In genomic region chr1:43359696-43360095, GRCh38 we compare ENCODE assay signal across 9 cellular contexts. TPM values are rescaled to one million over a fixed set of nuclear protein-coding genes. Genes with fewer than 3 reads are reported as not detected.
DNase-seq lines count a peak whose midpoint lies in the region; ATAC-seq, FAIRE-seq and TF ChIP-seq lines count a peak whose summit lies in the region.
"Had no signal": no experiment of that assay in that cellular context is flagged by ENCODE, and none has a peak within 500 bp of the region (broad histone marks: within the 10 kb centered on the region; RNA-seq: fewer than 3 reads in every experiment).

No MANE protein-coding gene starts in this region.

- H3K27ac ChIP-seq in HepG2 (ENCODE audit: extremely low read length, insufficient read depth, low read length), result peak overlapping the region; percentile 76
- H3K27ac ChIP-seq in right lobe of liver, result no peak overlapping the region
- H3K27ac ChIP-seq in VCaP, result peak overlapping the region; percentile 87; the same call in 1 of the 2 replicates
- peak overlapping the region; percentile 1 for H3K27ac ChIP-seq in hepatocyte
- H3K27ac ChIP-seq in transverse colon, result peak overlapping the region in 3 of 4 donors; percentile 90 to 97 (median 93)
- H3K27ac ChIP-seq in prostate gland, result no peak overlapping the region

- TF ChIP-seq RAD21 in HepG2 (CRISPR knock-in tag; IDR thresholded peaks at IDR 0.05), result no peak

- H4K20me1 ChIP-seq in HepG2 (ENCODE audit: insufficient read depth, low read length) (no peaks in the 10 kb centered on the region), hepatocyte (ENCODE audit: insufficient read depth, poor library complexity, severe bottlenecking) (no peaks in the 10 kb centered on the region)

- POLR2A ChIA-PET in HepG2 (lab: Yijun Ruan, JAX), result no interaction called here

- FAIRE-seq in HepG2 (lab: Jason Lieb, UNC), result no peak

- ATAC-seq in HepG2, result no peak
- no peak for ATAC-seq in right lobe of liver

- H3K4me2 ChIP-seq in HepG2 (ENCODE audit: low read depth, low read length) (peak overlapping the region; percentile 88), hepatocyte (peak overlapping the region; percentile 89)

- in situ Hi-C loops in HepG2 (cut with HindIII; ENCODE audit: extremely low pct_ligation_motif_present, low pct_unique_long_range_greater_than_20kb) (no loop called here), transverse colon (cut with MboI; ENCODE audit: low pct_ligation_motif_present in 1 of 4, low pct_unique_long_range_greater_than_20kb in 1 of 4, low sequenced_read_pairs in 3 of 4) (no loop called here)

- peaks cover 15 to 27% of the 10 kb centered on the region in 2 experiments for H3K36me3 ChIP-seq in HepG2 (replicated peaks in 1 of 2; ENCODE audit: control insufficient read depth in 1 of 2, insufficient read depth in 2 of 2, low read length in 2 of 2)
- H3K36me3 ChIP-seq in right lobe of liver, result peaks cover 0 to 27% (median 11%) of the 10 kb centered on the region in 4 donors
- H3K36me3 ChIP-seq in hepatocyte (replicated peaks; ENCODE audit: insufficient read depth, low read depth), result no peaks in the 10 kb centered on the region
- peaks cover 0 to 12% (median 5%) of the 10 kb centered on the region in 4 donors for H3K36me3 ChIP-seq in transverse colon
- H3K36me3 ChIP-seq in prostate gland, result peaks cover 5 to 14% of the 10 kb centered on the region in 2 donors

- TF ChIP-seq EP300 in HepG2 (IDR thresholded peaks at IDR 0.05; ENCODE audit: low read depth in 2 of 2, low read length in 2 of 2), result no peak
- TF ChIP-seq EP300 in HepG2 (CRISPR knock-in tag; IDR thresholded peaks at IDR 0.05; ENCODE audit: borderline replicate concordance), result no peak
- TF ChIP-seq EP300 in transverse colon (IDR thresholded peaks at IDR 0.05; ENCODE audit: low read depth), result no peak

- DNase-seq in HepG2 (ENCODE audit: low spot score), result no peak
- no peak for DNase-seq in right lobe of liver
- no peak for DNase-seq in hepatocyte (ENCODE audit: low spot score)
- DNase-seq in transverse colon, result no peak
- DNase-seq in cerebellar cortex (ENCODE audit: low spot score), result no peak
- DNase-seq in stimulated activated CD4-positive, alpha-beta T cell treated with anti-CD3 and anti-CD28 coated beads, Interleukin-15, amount 100 ng/mL, for 24 hours, result no peak
- DNase-seq in prostate gland (ENCODE audit: low spot score), result no peak

- intact Hi-C loops in HepG2 (cut with micrococcal nuclease; ENCODE audit: unreplicated experiment), result no loop called here
- intact Hi-C loops in right lobe of liver (cut with DNase I), result no loop called here
- intact Hi-C loops in transverse colon (cut with DNase I; ENCODE audit: low total_unique reads), result no loop called here
- intact Hi-C loops in prostate gland (cut with DNase I), result no loop called here

- no TSS peak for BruUV-seq in HepG2 (replicated peaks; lab: Mats Ljungman, UMichigan)

- 39% methylated on average over 11 of the region's 11 CpGs for WGBS in HepG2 (ENCODE audit: low lambda C conversion rate)
- WGBS in right lobe of liver (ENCODE audit: insufficient coverage, low coverage, low lambda C conversion rate, missing lambda C conversion rate), result 30% methylated on average over 8 of the region's 11 CpGs
- WGBS in hepatocyte (ENCODE audit: low lambda C conversion rate, missing lambda C conversion rate), result 54% methylated on average over 11 of the region's 11 CpGs
- WGBS in transverse colon (ENCODE audit: low coverage in 1 of 2), 2 donors, result 41 to 60% methylated on average over 2 to 11 of the region's 11 CpGs
- WGBS in prostate gland, result 43% methylated on average over 11 of the region's 11 CpGs

- H2AFZ ChIP-seq in HepG2 (ENCODE audit: low read length) (no peak overlapping the region), hepatocyte (no peak overlapping the region)

- TF ChIP-seq CTCF in HepG2 (CRISPR knock-in tag; IDR thresholded peaks at IDR 0.05), result no peak
- TF ChIP-seq CTCF in right lobe of liver (IDR thresholded peaks at IDR 0.05), result no peak
- no peak for TF ChIP-seq CTCF in VCaP (conservative IDR thresholded peaks at IDR 0.05)
- no peak for TF ChIP-seq CTCF in hepatocyte (IDR thresholded peaks at IDR 0.05; ENCODE audit: poor library complexity)
- TF ChIP-seq CTCF in transverse colon (IDR thresholded peaks at IDR 0.05), result no peak
- TF ChIP-seq CTCF in prostate gland (IDR thresholded peaks at IDR 0.05), result no peak

- H3K79me2 ChIP-seq in HepG2 (ENCODE audit: insufficient read depth, low read length) (peaks cover 29% of the 10 kb centered on the region), hepatocyte (peaks cover 10% of the 10 kb centered on the region)

- H3K9me3 ChIP-seq in HepG2 (ENCODE audit: low read length) (no peaks in the 10 kb centered on the region), right lobe of liver (no peaks in the 10 kb centered on the region), hepatocyte (ENCODE audit: low read depth) (no peaks in the 10 kb centered on the region), transverse colon (no peaks in the 10 kb centered on the region), prostate gland (no peaks in the 10 kb centered on the region)

- no peaks in the 10 kb centered on the region; a peak in 1 of 5 replicates for H3K27me3 ChIP-seq in HepG2 (ENCODE audit: control insufficient read depth in 1 of 2, insufficient read depth in 2 of 2, low read length in 2 of 2)
- no peaks in the 10 kb centered on the region for H3K27me3 ChIP-seq in right lobe of liver
- H3K27me3 ChIP-seq in hepatocyte, result no peaks in the 10 kb centered on the region
- no peaks in the 10 kb centered on the region for H3K27me3 ChIP-seq in transverse colon
- no peaks in the 10 kb centered on the region for H3K27me3 ChIP-seq in prostate gland (replicated peaks; ENCODE audit: insufficient read depth)

- H3K4me3 ChIP-seq in HepG2 (replicated peaks in 1 of 3; ENCODE audit: insufficient read depth in 1 of 3, low read depth in 2 of 3, low read length in 3 of 3) (peak overlapping the region; percentile 92 to 97 (median 97)), right lobe of liver (no peak overlapping the region), hepatocyte (no peak overlapping the region), transverse colon (peak overlapping the region in 2 of 4 donors; percentile 44 to 63), prostate gland (no peak overlapping the region)

- TF ChIP-seq POLR2A in HepG2 (IDR thresholded peaks at IDR 0.05; ENCODE audit: insufficient read depth in 1 of 2, low read depth in 2 of 2, low read length in 2 of 2) (no peak), right lobe of liver (IDR thresholded peaks at IDR 0.05) (no peak), transverse colon (IDR thresholded peaks at IDR 0.05) (no peak), prostate gland (IDR thresholded peaks at IDR 0.05) (no peak)

- no peaks in the 10 kb centered on the region for H3K9me2 ChIP-seq in hepatocyte (replicated peaks; ENCODE audit: insufficient read depth)

- CTCF ChIA-PET in HepG2 (lab: Yijun Ruan, JAX; ENCODE audit: low intra/inter-chr PET ratio, low total read pairs), result no interaction called here

- peaks cover 65% of the 10 kb centered on the region for H3K4me1 ChIP-seq in HepG2 (ENCODE audit: insufficient read depth, low read length)
- peaks cover 0 to 13% (median 5%) of the 10 kb centered on the region in 4 donors for H3K4me1 ChIP-seq in right lobe of liver
- H3K4me1 ChIP-seq in hepatocyte (ENCODE audit: insufficient read depth), result no peaks in the 10 kb centered on the region
- H3K4me1 ChIP-seq in transverse colon, result peaks cover 4 to 34% (median 21%) of the 10 kb centered on the region in 4 donors
- peaks cover 5% of the 10 kb centered on the region for H3K4me1 ChIP-seq in prostate gland (replicated peaks)

- H3K9ac ChIP-seq in HepG2 (ENCODE audit: insufficient read depth, low read depth, low read length), result peak overlapping the region; percentile 77

RNA-seq across cellular contexts. Expression of gene CDC20, which starts 0.9 kb away (rescaled TPM):
- total RNA-seq in HepG2 (2016; rRNA removed; fragmentation: Illumina TruSeq; extraction: Trizol) (90.0 and 97.8 TPM in 2 replicates), right lobe of liver (1 to 10 TPM in 4 of 6 experiments, under 1 TPM in 1, not detected in 1; 0.49 to 5.3 (median 2.3) TPM), hepatocyte (12.2 and 13.6 TPM in 2 replicates), transverse colon (10 to 100 TPM in 1 of 4 donors, 1 to 10 TPM in 2, not detected in 1; 2.9 to 38.4 (median 4.5) TPM), prostate gland (10 to 100 TPM in 1 of 2 donors, 1 to 10 TPM in 1; 2.2 to 14.9 TPM)
- total RNA-seq in HepG2 (2016; cell fraction: cytosol; rRNA removed; fragmentation: Illumina TruSeq; extraction: Trizol; ENCODE audit: low read depth), result 46.4 and 52.0 TPM in 2 replicates
- total RNA-seq in HepG2 (2016; cell fraction: insoluble cytoplasmic fraction; rRNA removed; fragmentation: Illumina TruSeq; extraction: Trizol), result 83.1 and 89.9 TPM in 2 replicates
- 44.6 and 48.1 TPM in 2 replicates for total RNA-seq in HepG2 (2016; cell fraction: membrane; rRNA removed; fragmentation: Illumina TruSeq; extraction: Trizol)
- 41.5 and 42.9 TPM in 2 replicates for total RNA-seq in HepG2 (2016; cell fraction: nucleus; rRNA removed; fragmentation: Illumina TruSeq; extraction: Trizol)
- polyA plus RNA-seq in HepG2 (2011; rRNA removed) (39.5 and 57.9 TPM in 2 replicates), hepatocyte (19.7 and 21.5 TPM in 2 replicates)
- polyA plus RNA-seq in HepG2 (2011; cell fraction: cytosol; rRNA removed), result 30.0 and 51.5 TPM in 2 replicates
- polyA plus RNA-seq in HepG2 (2011; cell fraction: nucleus; rRNA removed), result 32.3 and 62.8 TPM in 2 replicates
- polyA plus RNA-seq in HepG2 (2012), result 30.3 and 42.3 TPM in 2 replicates
- polyA plus RNA-seq in HepG2 (2016; cell fraction: cytosol; fragmentation: Illumina TruSeq; extraction: Trizol; ENCODE audit: low read depth), result 55.7 and 55.8 TPM in 2 replicates
- polyA plus RNA-seq in HepG2 (2016; cell fraction: insoluble cytoplasmic fraction; fragmentation: Illumina TruSeq; extraction: Trizol; ENCODE audit: low read depth), result 111 and 128 TPM in 2 replicates
- 48.3 and 54.4 TPM in 2 replicates for polyA plus RNA-seq in HepG2 (2016; cell fraction: membrane; fragmentation: Illumina TruSeq; extraction: Trizol; ENCODE audit: low read depth)
- polyA plus RNA-seq in HepG2 (2016; cell fraction: nucleus; fragmentation: Illumina TruSeq; extraction: Trizol; ENCODE audit: insufficient read depth, low read depth), result 82.6 and 84.9 TPM in 2 replicates
- polyA minus RNA-seq in HepG2 (2011; rRNA and poly(A)+ RNA removed; ENCODE audit: low replicate concordance), result 131 and 377 TPM in 2 replicates
- polyA minus RNA-seq in HepG2 (2011; cell fraction: cytosol; rRNA and poly(A)+ RNA removed), result 20.8 and 38.2 TPM in 2 replicates
- polyA minus RNA-seq in HepG2 (2011; cell fraction: nucleus; rRNA and poly(A)+ RNA removed), result 12.4 and 21.2 TPM in 2 replicates

RNA-seq across cellular contexts. Expression of gene ELOVL1, which starts 8.1 kb away (rescaled TPM):
- total RNA-seq in HepG2 (2016; rRNA removed; fragmentation: Illumina TruSeq; extraction: Trizol) (29.7 and 55.2 TPM in 2 replicates), right lobe of liver (10 to 100 TPM; 19.9 to 38.3 (median 29.2) TPM), hepatocyte (90.8 and 92.4 TPM in 2 replicates), transverse colon (100 to 1,000 TPM in 1 of 4 donors, 10 to 100 TPM in 3; 58.4 to 114 (median 99.5) TPM), prostate gland (10 to 100 TPM; 48.6 to 62.0 TPM)
- 12.3 and 14.1 TPM in 2 replicates for total RNA-seq in HepG2 (2016; cell fraction: cytosol; rRNA removed; fragmentation: Illumina TruSeq; extraction: Trizol; ENCODE audit: low read depth)
- 31.2 and 54.3 TPM in 2 replicates for total RNA-seq in HepG2 (2016; cell fraction: insoluble cytoplasmic fraction; rRNA removed; fragmentation: Illumina TruSeq; extraction: Trizol)
- 23.3 and 25.4 TPM in 2 replicates for total RNA-seq in HepG2 (2016; cell fraction: membrane; rRNA removed; fragmentation: Illumina TruSeq; extraction: Trizol)
- 40.7 and 42.5 TPM in 2 replicates for total RNA-seq in HepG2 (2016; cell fraction: nucleus; rRNA removed; fragmentation: Illumina TruSeq; extraction: Trizol)
- polyA plus RNA-seq in HepG2 (2011; rRNA removed) (77.4 and 95.9 TPM in 2 replicates), hepatocyte (175 and 185 TPM in 2 replicates)
- 64.9 and 73.4 TPM in 2 replicates for polyA plus RNA-seq in HepG2 (2011; cell fraction: cytosol; rRNA removed)
- polyA plus RNA-seq in HepG2 (2011; cell fraction: nucleus; rRNA removed), result 44.8 and 54.7 TPM in 2 replicates
- 33.2 and 44.1 TPM in 2 replicates for polyA plus RNA-seq in HepG2 (2012)
- polyA plus RNA-seq in HepG2 (2016; cell fraction: cytosol; fragmentation: Illumina TruSeq; extraction: Trizol; ENCODE audit: low read depth), result 17.0 and 18.2 TPM in 2 replicates
- 37.9 and 39.0 TPM in 2 replicates for polyA plus RNA-seq in HepG2 (2016; cell fraction: insoluble cytoplasmic fraction; fragmentation: Illumina TruSeq; extraction: Trizol; ENCODE audit: low read depth)
- polyA plus RNA-seq in HepG2 (2016; cell fraction: membrane; fragmentation: Illumina TruSeq; extraction: Trizol; ENCODE audit: low read depth), result 23.8 and 25.7 TPM in 2 replicates
- polyA plus RNA-seq in HepG2 (2016; cell fraction: nucleus; fragmentation: Illumina TruSeq; extraction: Trizol; ENCODE audit: insufficient read depth, low read depth), result 78.4 and 80.0 TPM in 2 replicates
- polyA minus RNA-seq in HepG2 (2011; rRNA and poly(A)+ RNA removed; ENCODE audit: low replicate concordance), result 60.0 and 196 TPM in 2 replicates
- 18.8 and 25.8 TPM in 2 replicates for polyA minus RNA-seq in HepG2 (2011; cell fraction: cytosol; rRNA and poly(A)+ RNA removed)
- 9.5 and 12.1 TPM in 2 replicates for polyA minus RNA-seq in HepG2 (2011; cell fraction: nucleus; rRNA and poly(A)+ RNA removed)

RNA-seq across cellular contexts. Expression of gene MPL, which starts 22.1 kb away (rescaled TPM):
- total RNA-seq in HepG2 (2016; rRNA removed; fragmentation: Illumina TruSeq; extraction: Trizol) (not detected in 2 replicates), right lobe of liver (under 1 TPM in 1 of 6 experiments, not detected in 5; 0.59 TPM), hepatocyte (not detected in 2 replicates), transverse colon (under 1 TPM in 1 of 4 donors, not detected in 3; 0.32 TPM), prostate gland (not detected)
- total RNA-seq in HepG2 (2016; cell fraction: cytosol; rRNA removed; fragmentation: Illumina TruSeq; extraction: Trizol; ENCODE audit: low read depth), result 0.30 TPM in 1 of 2 replicates, not detected in the other
- not detected in 2 replicates for total RNA-seq in HepG2 (2016; cell fraction: insoluble cytoplasmic fraction; rRNA removed; fragmentation: Illumina TruSeq; extraction: Trizol)
- not detected in 2 replicates for total RNA-seq in HepG2 (2016; cell fraction: membrane; rRNA removed; fragmentation: Illumina TruSeq; extraction: Trizol)
- total RNA-seq in HepG2 (2016; cell fraction: nucleus; rRNA removed; fragmentation: Illumina TruSeq; extraction: Trizol), result not detected in 2 replicates
- polyA plus RNA-seq in HepG2 (2011; rRNA removed) (not detected in 2 replicates), hepatocyte (0.16 and 0.54 TPM in 2 replicates)
- not detected in 2 replicates for polyA plus RNA-seq in HepG2 (2011; cell fraction: cytosol; rRNA removed)
- polyA plus RNA-seq in HepG2 (2011; cell fraction: nucleus; rRNA removed), result not detected in 2 replicates
- not detected in 2 replicates for polyA plus RNA-seq in HepG2 (2012)
- polyA plus RNA-seq in HepG2 (2016; cell fraction: cytosol; fragmentation: Illumina TruSeq; extraction: Trizol; ENCODE audit: low read depth), result not detected in 2 replicates
- 0.12 TPM in 1 of 2 replicates, not detected in the other for polyA plus RNA-seq in HepG2 (2016; cell fraction: insoluble cytoplasmic fraction; fragmentation: Illumina TruSeq; extraction: Trizol; ENCODE audit: low read depth)
- not detected in 2 replicates for polyA plus RNA-seq in HepG2 (2016; cell fraction: membrane; fragmentation: Illumina TruSeq; extraction: Trizol; ENCODE audit: low read depth)
- polyA plus RNA-seq in HepG2 (2016; cell fraction: nucleus; fragmentation: Illumina TruSeq; extraction: Trizol; ENCODE audit: insufficient read depth, low read depth), result not detected in 2 replicates
- polyA minus RNA-seq in HepG2 (2011; rRNA and poly(A)+ RNA removed; ENCODE audit: low replicate concordance), result 0.54 TPM in 1 of 2 replicates, not detected in the other
- polyA minus RNA-seq in HepG2 (2011; cell fraction: cytosol; rRNA and poly(A)+ RNA removed), result not detected in 2 replicates
- polyA minus RNA-seq in HepG2 (2011; cell fraction: nucleus; rRNA and poly(A)+ RNA removed), result not detected in 2 replicates
- total RNA-seq: T-helper 1 cell treated with Interleukin-12 subunit alpha and Interleukin-12 subunit beta and Interleukin-4 antibody, amounts not matched to agents 30 ng/mL and 1 ng/mL, for 36 hours had no signal

RNA-seq across cellular contexts. Expression of gene MED8, which starts 29.9 kb away (rescaled TPM):
- total RNA-seq in HepG2 (2016; rRNA removed; fragmentation: Illumina TruSeq; extraction: Trizol) (77.4 and 112 TPM in 2 replicates), right lobe of liver (10 to 100 TPM; 20.7 to 26.6 (median 24.1) TPM), hepatocyte (58.6 and 60.6 TPM in 2 replicates), transverse colon (10 to 100 TPM; 12.7 to 41.9 (median 25.0) TPM), prostate gland (10 to 100 TPM; 36.9 to 43.2 TPM)
- total RNA-seq in HepG2 (2016; cell fraction: cytosol; rRNA removed; fragmentation: Illumina TruSeq; extraction: Trizol; ENCODE audit: low read depth), result 27.8 and 29.8 TPM in 2 replicates
- total RNA-seq in HepG2 (2016; cell fraction: insoluble cytoplasmic fraction; rRNA removed; fragmentation: Illumina TruSeq; extraction: Trizol), result 79.1 and 119 TPM in 2 replicates
- 39.9 and 44.3 TPM in 2 replicates for total RNA-seq in HepG2 (2016; cell fraction: membrane; rRNA removed; fragmentation: Illumina TruSeq; extraction: Trizol)
- total RNA-seq in HepG2 (2016; cell fraction: nucleus; rRNA removed; fragmentation: Illumina TruSeq; extraction: Trizol), result 30.3 and 33.9 TPM in 2 replicates
- polyA plus RNA-seq in HepG2 (2011; rRNA removed) (13.0 and 16.9 TPM in 2 replicates), hepatocyte (68.3 and 70.4 TPM in 2 replicates)
- polyA plus RNA-seq in HepG2 (2011; cell fraction: cytosol; rRNA removed), result 15.2 and 18.5 TPM in 2 replicates
- 27.4 and 29.3 TPM in 2 replicates for polyA plus RNA-seq in HepG2 (2011; cell fraction: nucleus; rRNA removed)
- 34.9 and 41.7 TPM in 2 replicates for polyA plus RNA-seq in HepG2 (2012)
- polyA plus RNA-seq in HepG2 (2016; cell fraction: cytosol; fragmentation: Illumina TruSeq; extraction: Trizol; ENCODE audit: low read depth), result 23.6 and 24.6 TPM in 2 replicates
- 98.6 and 98.7 TPM in 2 replicates for polyA plus RNA-seq in HepG2 (2016; cell fraction: insoluble cytoplasmic fraction; fragmentation: Illumina TruSeq; extraction: Trizol; ENCODE audit: low read depth)
- polyA plus RNA-seq in HepG2 (2016; cell fraction: membrane; fragmentation: Illumina TruSeq; extraction: Trizol; ENCODE audit: low read depth), result 30.8 and 31.0 TPM in 2 replicates
- 48.4 and 55.2 TPM in 2 replicates for polyA plus RNA-seq in HepG2 (2016; cell fraction: nucleus; fragmentation: Illumina TruSeq; extraction: Trizol; ENCODE audit: insufficient read depth, low read depth)
- polyA minus RNA-seq in HepG2 (2011; rRNA and poly(A)+ RNA removed; ENCODE audit: low replicate concordance), result 11.0 and 19.2 TPM in 2 replicates
- 14.2 and 14.7 TPM in 2 replicates for polyA minus RNA-seq in HepG2 (2011; cell fraction: cytosol; rRNA and poly(A)+ RNA removed)
- 30.3 and 36.6 TPM in 2 replicates for polyA minus RNA-seq in HepG2 (2011; cell fraction: nucleus; rRNA and poly(A)+ RNA removed)

RNA-seq across cellular contexts. Expression of gene SZT2, which starts 30.0 kb away (rescaled TPM):
- 5.6 and 8.0 TPM in 2 replicates for total RNA-seq in HepG2 (2016; rRNA removed; fragmentation: Illumina TruSeq; extraction: Trizol)
- 3.8 TPM in 2 replicates for total RNA-seq in HepG2 (2016; cell fraction: cytosol; rRNA removed; fragmentation: Illumina TruSeq; extraction: Trizol; ENCODE audit: low read depth)
- total RNA-seq in HepG2 (2016; cell fraction: insoluble cytoplasmic fraction; rRNA removed; fragmentation: Illumina TruSeq; extraction: Trizol), result 4.3 and 9.7 TPM in 2 replicates
- total RNA-seq in HepG2 (2016; cell fraction: membrane; rRNA removed; fragmentation: Illumina TruSeq; extraction: Trizol), result 3.6 TPM in 2 replicates
- total RNA-seq in HepG2 (2016; cell fraction: nucleus; rRNA removed; fragmentation: Illumina TruSeq; extraction: Trizol), result 17.5 and 18.0 TPM in 2 replicates
- 8.8 and 9.8 TPM in 2 replicates for polyA plus RNA-seq in HepG2 (2011; rRNA removed)
- 2.2 and 3.1 TPM in 2 replicates for polyA plus RNA-seq in HepG2 (2011; cell fraction: cytosol; rRNA removed)
- polyA plus RNA-seq in HepG2 (2011; cell fraction: nucleus; rRNA removed), result 58.1 and 68.7 TPM in 2 replicates
- 7.8 and 8.7 TPM in 2 replicates for polyA plus RNA-seq in HepG2 (2012)
- 0.57 and 0.69 TPM in 2 replicates for polyA plus RNA-seq in HepG2 (2016; cell fraction: cytosol; fragmentation: Illumina TruSeq; extraction: Trizol; ENCODE audit: low read depth)
- polyA plus RNA-seq in HepG2 (2016; cell fraction: insoluble cytoplasmic fraction; fragmentation: Illumina TruSeq; extraction: Trizol; ENCODE audit: low read depth), result 2.9 and 3.7 TPM in 2 replicates
- polyA plus RNA-seq in HepG2 (2016; cell fraction: membrane; fragmentation: Illumina TruSeq; extraction: Trizol; ENCODE audit: low read depth), result 1.2 and 1.3 TPM in 2 replicates
- 23.7 and 25.9 TPM in 2 replicates for polyA plus RNA-seq in HepG2 (2016; cell fraction: nucleus; fragmentation: Illumina TruSeq; extraction: Trizol; ENCODE audit: insufficient read depth, low read depth)
- 36.3 and 51.9 TPM in 2 replicates for polyA minus RNA-seq in HepG2 (2011; rRNA and poly(A)+ RNA removed; ENCODE audit: low replicate concordance)
- 3.5 and 5.0 TPM in 2 replicates for polyA minus RNA-seq in HepG2 (2011; cell fraction: cytosol; rRNA and poly(A)+ RNA removed)
- polyA minus RNA-seq in HepG2 (2011; cell fraction: nucleus; rRNA and poly(A)+ RNA removed), result 55.9 and 71.0 TPM in 2 replicates
- total RNA-seq in right lobe of liver, result 10 to 100 TPM; 12.7 to 30.4 (median 19.2) TPM
- total RNA-seq in hepatocyte, result 13.7 and 18.8 TPM in 2 replicates
- polyA plus RNA-seq in hepatocyte, result 13.8 and 14.8 TPM in 2 replicates
- total RNA-seq in transverse colon, result 100 to 1,000 TPM in 2 of 4 donors, 10 to 100 TPM in 2; 43.1 to 106 (median 82.2) TPM
- total RNA-seq in prostate gland, result 10 to 100 TPM; 30.3 to 76.9 TPM

Comparison
In these comparisons a context has a peak if more than half of its experiments do, and no peak if none do; other contexts are left out.
1. H3K27ac ChIP-seq: peak in HepG2 (single experiment), VCaP (single experiment), hepatocyte (single experiment) and transverse colon (3 of 4); none in right lobe of liver (0 of 3) and prostate gland (0 of 2).
2. H3K4me3 ChIP-seq: peak in HepG2 (3 of 3); none in right lobe of liver (0 of 3), hepatocyte (single experiment) and prostate gland (0 of 2).